Comparison of ENCODE assay signal across 19 cellular contexts in genomic region chr9:133826289-133827085, GRCh38.
DNase-seq lines count a peak whose midpoint lies in the region; ATAC-seq, FAIRE-seq and TF ChIP-seq lines count a peak whose summit lies in the region.
"Had no signal": no experiment of that assay in that cellular context is flagged by ENCODE, and none has a peak within 500 bp of the region (broad histone marks: within the 10 kb centered on the region; RNA-seq: fewer than 3 reads in every experiment).

No MANE protein-coding gene starts in this region.

- no peak overlapping the region for H3K4me3 ChIP-seq in upper lobe of right lung
- no peak overlapping the region for H3K4me3 ChIP-seq in transverse colon
- H3K4me3 ChIP-seq: A549, esophagus squamous epithelium, GM23248, tibial artery had no signal

- DNase-seq in Right ventricle myocardium superior (peak; percentile 37), left cardiac atrium (no peak), left kidney (ENCODE audit: low read depth, low spot score) (peak; percentile 53), upper lobe of right lung (no peak), transverse colon (no peak), RCC 7860 (ENCODE audit: low spot score) (no peak)
- no peak for DNase-seq in activated T-cell treated with anti-CD3 and anti-CD28 coated beads, Interleukin-2, amount 50 U/mL, for 1 hour
- DNase-seq: CD4-positive, CD25-positive, alpha-beta regulatory T cell; esophagus squamous epithelium; mesendoderm; natural killer cell; NCI-H187; NCI-H510A; SHP77 treated with DMSO at 0.1 percent for 48 hours; small intestine; tibial artery had no signal

- peak overlapping the region; percentile 20 for H3K27ac ChIP-seq in angular gyrus (ENCODE audit: low read depth, low read length)
- no peak overlapping the region for H3K27ac ChIP-seq in upper lobe of right lung
- H3K27ac ChIP-seq in transverse colon, result peak overlapping the region in 1 of 4 donors; percentile 2
- H3K27ac ChIP-seq: esophagus squamous epithelium, GM23248, tibial artery had no signal

- WGBS in transverse colon (ENCODE audit: low coverage in 1 of 2), 2 donors, result 81% methylated on average over 17 of the region's 22 CpGs; no CpG with 5 or more reads in 1 of the 2 donors

- no peak for TF ChIP-seq POLR2A in transverse colon (IDR thresholded peaks at IDR 0.05)

- no peaks in the 10 kb centered on the region for H3K36me3 ChIP-seq in upper lobe of right lung
- H3K36me3 ChIP-seq in transverse colon, result no peaks in the 10 kb centered on the region
- H3K36me3 ChIP-seq: tibial artery had no signal

- no peaks in the 10 kb centered on the region for H3K27me3 ChIP-seq in upper lobe of right lung
- H3K27me3 ChIP-seq in transverse colon, result no peaks in the 10 kb centered on the region
- H3K27me3 ChIP-seq: esophagus squamous epithelium, tibial artery had no signal

- TF ChIP-seq CTCF in upper lobe of right lung (IDR thresholded peaks at IDR 0.05) (no peak), transverse colon (IDR thresholded peaks at IDR 0.05) (no peak)

- no peak for TF ChIP-seq EP300 in transverse colon (IDR thresholded peaks at IDR 0.05; ENCODE audit: low read depth)

- ATAC-seq in Right ventricle myocardium superior (ENCODE audit: poor library complexity), result peak; percentile 57
- ATAC-seq in left cardiac atrium, result no peak
- ATAC-seq in upper lobe of right lung, result peak; percentile 6
- ATAC-seq: A549, natural killer cell had no signal

- intact Hi-C loops in Right ventricle myocardium superior (cut with DNase I) (no loop called here), left cardiac atrium (cut with DNase I) (no loop called here), upper lobe of right lung (cut with DNase I) (no loop called here), transverse colon (cut with DNase I; ENCODE audit: low total_unique reads) (no loop called here)

- H3K4me1 ChIP-seq in upper lobe of right lung, result no peaks in the 10 kb centered on the region
- peaks cover 0 to 15% (median 3%) of the 10 kb centered on the region in 4 donors for H3K4me1 ChIP-seq in transverse colon
- H3K4me1 ChIP-seq: A549, esophagus squamous epithelium, tibial artery had no signal

- in situ Hi-C loops in transverse colon (cut with MboI; ENCODE audit: low pct_ligation_motif_present in 1 of 4, low pct_unique_long_range_greater_than_20kb in 1 of 4, low sequenced_read_pairs in 3 of 4), result no loop called here

- no peak for FAIRE-seq in RCC 7860 (lab: Jason Lieb, UNC)
- FAIRE-seq: A549, small intestine had no signal

- H3K9me3 ChIP-seq in upper lobe of right lung (no peaks in the 10 kb centered on the region), transverse colon (no peaks in the 10 kb centered on the region)
- H3K9me3 ChIP-seq: A549, esophagus squamous epithelium, tibial artery had no signal

Comparison
In these comparisons a context has a peak if more than half of its experiments do, and no peak if none do; other contexts are left out.
1. ATAC-seq: peak in Right ventricle myocardium superior (single experiment) and upper lobe of right lung (single experiment); none in left cardiac atrium (0 of 2).
2. DNase-seq: peak in Right ventricle myocardium superior (single experiment) and left kidney (single experiment); none in left cardiac atrium (single experiment), upper lobe of right lung (single experiment), transverse colon (single experiment), RCC 7860 (single experiment) and activated T-cell treated with anti-CD3 and anti-CD28 coated beads, Interleukin-2, amount 50 U/mL, for 1 hour (single experiment).